Comparison of ENCODE assay signal across 11 cellular contexts in genomic region chr3:65871305-65872141, GRCh38.
DNase-seq lines count a peak whose midpoint lies in the region; ATAC-seq and TF ChIP-seq lines count a peak whose summit lies in the region.
"Had no signal": no experiment of that assay in that cellular context is flagged by ENCODE, and none has a peak within 500 bp of the region (broad histone marks: within the 10 kb centered on the region; RNA-seq: fewer than 3 reads in every experiment).

No MANE protein-coding gene starts in this region.

- no peak overlapping the region for H3K4me3 ChIP-seq in lung

- no peak for TF ChIP-seq CTCF in lung (IDR thresholded peaks at IDR 0.05; ENCODE audit: control extremely low read depth, extremely low read depth)

- WGBS in lung, 2 donors, result 65 to 70% methylated on average over 6 of the region's 6 CpGs

- H3K9me3 ChIP-seq in lung (ENCODE audit: control insufficient read depth in 2 of 2, insufficient read depth in 1 of 2, low read length in 1 of 2), result no peaks in the 10 kb centered on the region

- no peak overlapping the region for H3K27ac ChIP-seq in lung (ENCODE audit: low read depth in 1 of 2, low read length in 1 of 2)

- peaks cover 8 to 14% of the 10 kb centered on the region in 2 donors for H3K4me1 ChIP-seq in lung (ENCODE audit: control insufficient read depth in 2 of 2, insufficient read depth in 2 of 2, low read length in 2 of 2)

- H3K36me3 ChIP-seq in lung (ENCODE audit: control insufficient read depth in 2 of 2, insufficient read depth in 2 of 2, low read length in 2 of 2), result no peaks in the 10 kb centered on the region

- H3K27me3 ChIP-seq in lung (ENCODE audit: control insufficient read depth, insufficient read depth), result no peaks in the 10 kb centered on the region

- peak; percentile 20 for ATAC-seq in lung (ENCODE audit: insufficient read depth, low FRiP score)

- peak; percentile 65 for DNase-seq in COR-L47 (lab: John Stamatoyannopoulos, UW)
- DNase-seq in NCI-H2029 treated with DMSO at 0.1 percent for 48 hours (lab: John Stamatoyannopoulos, UW), result peak; percentile 38
- DNase-seq in brain pericyte (ENCODE audit: low read depth, low spot score), result peak; percentile 22
- peak; percentile 62 for DNase-seq in lung (ENCODE audit: low spot score)
- DNase-seq in dedifferentiated amniotic fluid mesenchymal stem cell (ENCODE audit: extremely low spot score), result no peak
- no peak for DNase-seq in T1000 (lab: John Stamatoyannopoulos, UW)
- no peak for DNase-seq in stimulated activated CD4-positive, alpha-beta T cell treated with anti-CD3 and anti-CD28 coated beads, Interleukin-12 subunit alpha, Interleukin-12 subunit beta, amount 100 ng/mL, for 4 hours
- DNase-seq in cerebellum (ENCODE audit: low spot score), result no peak
- DNase-seq: activated gamma-delta T cell treated with Interleukin-2 at 50 U/mL for 16 hours, endodermal cell, NCI-H446 treated with DMSO at 0.1 percent for 48 hours had no signal

Comparison
In these comparisons a context has a peak if more than half of its experiments do, and no peak if none do; other contexts are left out.
1. DNase-seq: peak in COR-L47 (single experiment), NCI-H2029 treated with DMSO at 0.1 percent for 48 hours (single experiment), brain pericyte (single experiment) and lung (single experiment); none in dedifferentiated amniotic fluid mesenchymal stem cell (single experiment), T1000 (single experiment), stimulated activated CD4-positive, alpha-beta T cell treated with anti-CD3 and anti-CD28 coated beads, Interleukin-12 subunit alpha, Interleukin-12 subunit beta, amount 100 ng/mL, for 4 hours (single experiment) and cerebellum (single experiment).